In the genomic region with DNA sequence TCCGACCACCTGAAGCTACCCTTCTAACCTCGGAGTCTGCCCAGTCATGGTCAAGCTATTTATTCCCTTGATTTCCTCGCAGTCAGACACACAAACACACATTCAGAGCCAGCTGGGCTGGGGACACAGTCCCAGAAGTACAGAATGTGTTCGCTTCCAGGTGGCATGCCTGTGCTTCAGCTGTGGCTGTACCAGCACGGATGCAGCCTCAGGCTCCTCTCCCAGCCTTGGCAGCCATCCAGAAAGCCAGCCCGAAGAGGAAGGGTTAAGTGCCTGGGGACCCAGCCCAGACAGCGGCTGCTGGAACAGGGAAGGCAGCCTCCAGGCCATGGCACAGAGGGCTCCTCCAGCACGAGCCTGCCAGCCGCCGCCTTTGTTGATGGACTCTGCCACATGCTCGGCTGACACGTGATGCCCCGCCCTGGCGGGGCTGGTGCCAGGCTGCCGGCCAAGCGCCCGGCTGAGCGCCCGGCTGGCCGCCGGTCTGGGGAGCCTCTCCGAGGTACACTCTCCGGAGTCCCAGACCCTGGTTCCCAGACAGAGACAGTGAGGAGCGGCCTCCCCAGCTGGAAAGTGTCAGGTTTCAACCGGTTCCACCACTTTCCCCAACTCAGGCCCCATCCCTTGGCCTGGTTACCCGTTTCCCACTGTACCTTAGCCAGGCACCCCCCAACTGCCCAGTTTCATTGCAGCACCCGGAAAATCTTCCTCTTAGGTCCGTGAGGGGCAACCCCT, we compare ENCODE assay signal across 10 cellular contexts. TPM values are rescaled to one million over a fixed set of nuclear protein-coding genes. Genes with fewer than 3 reads are reported as not detected.
A peak's percentile ranks its signal among the peaks of the same experiment; 100 is the strongest.
DNase-seq lines count a peak whose midpoint lies in the region; ATAC-seq and TF ChIP-seq lines count a peak whose summit lies in the region.
"Had no signal": no experiment of that assay in that cellular context is flagged by ENCODE, and none has a peak within 500 bp of the region (broad histone marks: within the 10 kb centered on the region; RNA-seq: fewer than 3 reads in every experiment).

No MANE protein-coding gene starts in this region.

- H3K27ac ChIP-seq in body of pancreas (peak overlapping the region; percentile 84 to 93 (median 92)), sigmoid colon (peak overlapping the region; percentile 80 to 98 (median 95))
- H3K27ac ChIP-seq: neutrophil had no signal

- WGBS in body of pancreas, 2 donors, result 8 to 11% methylated on average over 10 to 28 of the region's 28 CpGs
- WGBS in sigmoid colon, 2 donors, result 11 to 47% methylated on average over 28 of the region's 28 CpGs

- H3K4me3 ChIP-seq in body of pancreas (no peak overlapping the region), sigmoid colon (peak overlapping the region in 2 of 4 donors; percentile 15 to 22)
- H3K4me3 ChIP-seq: HAP-1 had no signal

- H3K4me1 ChIP-seq in body of pancreas (peaks cover 100% of the 10 kb centered on the region), sigmoid colon (peaks cover 0 to 100% (median 96%) of the 10 kb centered on the region in 4 donors)

- no peaks in the 10 kb centered on the region for H3K27me3 ChIP-seq in body of pancreas
- no peaks in the 10 kb centered on the region for H3K27me3 ChIP-seq in sigmoid colon
- H3K27me3 ChIP-seq: neutrophil had no signal

- intact Hi-C loops in body of pancreas (cut with DNase I) (no loop called here), sigmoid colon (cut with DNase I) (loop anchor here (5.0 to 10.0 kb wide), 3 partner anchors 178 to 418 kb away; partner anchors contain the start of gene GPR176)

- peak in 2 of 3 donors; percentile 36 to 40 for TF ChIP-seq POLR2A in body of pancreas (IDR thresholded peaks at IDR 0.05)
- TF ChIP-seq POLR2A in sigmoid colon (IDR thresholded peaks at IDR 0.05), result no peak

- DNase-seq in DMS 273 (lab: John Stamatoyannopoulos, UW; ENCODE audit: unreplicated experiment) (peak; percentile 91), NCI-H2081 (lab: John Stamatoyannopoulos, UW) (peak; percentile 92 to 95), body of pancreas (peak; percentile 91 to 95 (median 92)), iPS DF 19.7 (ENCODE audit: low read depth, low spot score) (peak; percentile 78), sigmoid colon (peak; percentile 96), activated gamma-delta T cell (lab: John Stamatoyannopoulos, UW) (no peak)

- TF ChIP-seq CTCF in body of pancreas (IDR thresholded peaks at IDR 0.05) (no peak), sigmoid colon (IDR thresholded peaks at IDR 0.05) (no peak)

- peak in 2 of 4 donors; percentile 25 to 80 for TF ChIP-seq EP300 in sigmoid colon (IDR thresholded peaks at IDR 0.05)

- H3K36me3 ChIP-seq in body of pancreas (replicated peaks in 1 of 2; ENCODE audit: insufficient read depth in 1 of 2, low read depth in 2 of 2) (no peaks in the 10 kb centered on the region), sigmoid colon (peaks cover 0 to 4% (median 0%) of the 10 kb centered on the region in 4 donors)
- H3K36me3 ChIP-seq: HAP-1, neutrophil had no signal

- H3K9me3 ChIP-seq in body of pancreas (no peaks in the 10 kb centered on the region), sigmoid colon (no peaks in the 10 kb centered on the region)
- H3K9me3 ChIP-seq: HAP-1, neutrophil had no signal

- peak; percentile 65 for ATAC-seq in body of pancreas
- ATAC-seq in GM21737 (IDR thresholded peaks at IDR 0.05; ENCODE audit: unreplicated experiment), result no peak
- no peak for ATAC-seq in HG02840 (IDR thresholded peaks at IDR 0.05; ENCODE audit: low FRiP score, unreplicated experiment)

RNA-seq across cellular contexts. Expression of gene BMF, which starts 5.4 kb away (rescaled TPM):
- total RNA-seq in body of pancreas (10 to 100 TPM in 1 of 2 donors, 1 to 10 TPM in 1; 4.3 to 16.1 TPM), sigmoid colon (10 to 100 TPM in 3 of 4 donors, 1 to 10 TPM in 1; 5.8 to 18.0 (median 14.8) TPM)
- 10 to 100 TPM in 2 of 3 donors, 1 to 10 TPM in 1; 4.8 to 18.1 (median 15.5) TPM for polyA plus RNA-seq in sigmoid colon

RNA-seq across cellular contexts. Expression of gene BUB1B, which starts 57.6 kb away (rescaled TPM):
- total RNA-seq in body of pancreas (not detected), sigmoid colon (1 to 10 TPM in 2 of 4 donors, under 1 TPM in 2; 0.33 to 3.6 (median 1.2) TPM)
- 1 to 10 TPM in 2 of 3 donors, under 1 TPM in 1; 0.60 to 9.6 (median 1.8) TPM for polyA plus RNA-seq in sigmoid colon

Comparison
In these comparisons a context has a peak if more than half of its experiments do, and no peak if none do; other contexts are left out.
1. POLR2A ChIP-seq: peak in body of pancreas (2 of 3); none in sigmoid colon (0 of 2).